In genomic region chr16:67412294-67412693, GRCh38 we compare ENCODE assay signal across 25 cellular contexts. TPM values are rescaled to one million over a fixed set of nuclear protein-coding genes. Genes with fewer than 3 reads are reported as not detected.
"Had no signal": no experiment of that assay in that cellular context is flagged by ENCODE, and none has a peak within 500 bp of the region (broad histone marks: within the 10 kb centered on the region; RNA-seq: fewer than 3 reads in every experiment).

No MANE protein-coding gene starts in this region.

- H3K27ac ChIP-seq: coronary artery, heart left ventricle, ovary, suprapubic skin, tibial nerve had no signal

- H3K36me3 ChIP-seq: heart left ventricle, ovary, suprapubic skin, tibial nerve had no signal

- H3K36me3 Mint-ChIP-seq: naive thymus-derived CD8-positive, alpha-beta T cell had no signal

- H3K4me3 ChIP-seq: coronary artery, heart left ventricle, lung, mucosa of descending colon, ovary, suprapubic skin, tibial nerve had no signal

- H3K4me3 Mint-ChIP-seq: endodermal cell; naive thymus-derived CD8-positive, alpha-beta T cell; neural crest cell; stimulated activated effector memory CD8-positive, alpha-beta T cell treated with anti-CD3 and anti-CD28 coated beads, Interleukin-12 subunit alpha, Interleukin-12 subunit beta, amount 100 ng/mL, for 72 hours had no signal

- H3K27me3 ChIP-seq: heart left ventricle, ovary, suprapubic skin, tibial nerve had no signal

- H3K9me3 ChIP-seq: heart left ventricle, mucosa of descending colon, ovary, suprapubic skin, tibial nerve had no signal

- FAIRE-seq: endothelial cell of umbilical vein, frontal cortex, small intestine had no signal

- H3K9me3 Mint-ChIP-seq: endodermal cell; naive thymus-derived CD8-positive, alpha-beta T cell; neural crest cell; stimulated activated effector memory CD8-positive, alpha-beta T cell treated with anti-CD3 and anti-CD28 coated beads, Interleukin-12 subunit alpha, Interleukin-12 subunit beta, amount 100 ng/mL, for 72 hours had no signal

- H3K27ac Mint-ChIP-seq: endodermal cell; naive thymus-derived CD8-positive, alpha-beta T cell; stimulated activated effector memory CD8-positive, alpha-beta T cell treated with anti-CD3 and anti-CD28 coated beads, Interleukin-12 subunit alpha, Interleukin-12 subunit beta, amount 100 ng/mL, for 72 hours had no signal

- DNase-seq: effector CD4-positive, alpha-beta T cell; endodermal cell; erythroblast; hippocampal formation; left colon; left ventricle myocardium superior; mesendoderm; mucosa of descending colon; naive thymus-derived CD8-positive, alpha-beta T cell; ovary; small intestine; stimulated activated CD4-positive, alpha-beta T cell treated with anti-CD3 and anti-CD28 coated beads, Interleukin-2, amount 100 ng/mL, for 48 hours; stimulated activated naive CD8-positive, alpha-beta T cell treated with anti-CD3 and anti-CD28 coated beads, Interleukin-15, Interleukin-2, amounts not matched to agents 100 U/mL and 50 U/mL, for 24 hours had no signal

- ATAC-seq: heart left ventricle; left colon; left ventricle myocardium superior; mucosa of descending colon; naive thymus-derived CD8-positive, alpha-beta T cell; right cardiac atrium; stimulated activated effector memory CD8-positive, alpha-beta T cell treated with anti-CD3 and anti-CD28 coated beads, Interleukin-12 subunit alpha, Interleukin-12 subunit beta, amount 100 ng/mL, for 72 hours; stimulated activated naive CD8-positive, alpha-beta T cell treated with anti-CD3 and anti-CD28 coated beads, Interleukin-15, Interleukin-2, amounts not matched to agents 100 U/mL and 50 U/mL, for 24 hours had no signal

RNA-seq across cellular contexts. Expression of gene HSD11B2, which starts 18.6 kb away (rescaled TPM):
- total RNA-seq: dermis microvascular lymphatic vessel endothelial cell; endothelial cell of umbilical vein; glomerular endothelial cell; naive thymus-derived CD8-positive, alpha-beta T cell had no signal
- polyA plus RNA-seq: naive thymus-derived CD8-positive, alpha-beta T cell had no signal

RNA-seq across cellular contexts. Expression of gene TPPP3, which starts 19.0 kb away (rescaled TPM):
- total RNA-seq: naive thymus-derived CD8-positive, alpha-beta T cell had no signal
- polyA plus RNA-seq: naive thymus-derived CD8-positive, alpha-beta T cell had no signal
